Comparison of ENCODE assay signal across 17 cellular contexts in genomic region chr17:66135896-66136295, GRCh38.
"Had no signal": no experiment of that assay in that cellular context is flagged by ENCODE, and none has a peak within 500 bp of the region (broad histone marks: within the 10 kb centered on the region; RNA-seq: fewer than 3 reads in every experiment).

No MANE protein-coding gene starts in this region.

- H3K36me3 ChIP-seq: colonic mucosa, upper lobe of right lung, WERI-Rb-1 had no signal

- H3K4me1 Mint-ChIP-seq: nephron had no signal

- H3K4me3 Mint-ChIP-seq: activated CD4-positive, alpha-beta memory T cell treated with anti-CD3 and anti-CD28 coated beads for 36 hours; activated naive CD4-positive, alpha-beta T cell treated with anti-CD3 and anti-CD28 coated beads, Interleukin-2, amount 50 U/mL, for 24 hours; activated T-cell treated with anti-CD3 and anti-CD28 coated beads, Interleukin-2, amount 50 U/mL, for 24 hours; nephron; stimulated activated naive CD8-positive, alpha-beta T cell treated with anti-CD3 and anti-CD28 coated beads, Interleukin-15, Interleukin-2, amounts not matched to agents 100 ng/mL and 50 ng/mL, for 24 hours had no signal

- H3K9me3 ChIP-seq: body of pancreas, colonic mucosa, testis, upper lobe of right lung had no signal

- H3K27me3 ChIP-seq: body of pancreas, colonic mucosa, testis, upper lobe of right lung had no signal

- H3K27me3 Mint-ChIP-seq: activated CD4-positive, alpha-beta memory T cell treated with anti-CD3 and anti-CD28 coated beads for 36 hours; activated naive CD4-positive, alpha-beta T cell treated with anti-CD3 and anti-CD28 coated beads, Interleukin-2, amount 50 U/mL, for 24 hours; activated T-cell treated with anti-CD3 and anti-CD28 coated beads, Interleukin-2, amount 50 U/mL, for 24 hours; stimulated activated naive CD8-positive, alpha-beta T cell treated with anti-CD3 and anti-CD28 coated beads, Interleukin-15, Interleukin-2, amounts not matched to agents 100 ng/mL and 50 ng/mL, for 24 hours had no signal

- H3K4me1 ChIP-seq: body of pancreas, colonic mucosa, testis, upper lobe of right lung had no signal

- DNase-seq: activated CD4-positive, alpha-beta memory T cell treated with anti-CD3 and anti-CD28 coated beads for 36 hours; activated effector memory CD4-positive, alpha-beta T cell treated with anti-CD3 and anti-CD28 coated beads, Interleukin-2, amount 50 U/mL, for 16 hours; activated T-cell treated with anti-CD3 and anti-CD28 coated beads, Interleukin-2, amount 50 U/mL, for 24 hours; amniotic stem cell; body of pancreas; central memory CD4-positive, alpha-beta T cell; colonic mucosa; head of caudate nucleus; nucleus accumbens; posterior cingulate gyrus; right cardiac atrium; testis; upper lobe of right lung; WERI-Rb-1 had no signal

- H3K27ac ChIP-seq: body of pancreas, colonic mucosa, testis, upper lobe of right lung, WERI-Rb-1 had no signal

- ATAC-seq: body of pancreas, right cardiac atrium, upper lobe of right lung had no signal

- H3K4me3 ChIP-seq: body of pancreas, colonic mucosa, testis, upper lobe of right lung had no signal

- H3K27ac Mint-ChIP-seq: activated CD4-positive, alpha-beta memory T cell treated with anti-CD3 and anti-CD28 coated beads for 36 hours; activated naive CD4-positive, alpha-beta T cell treated with anti-CD3 and anti-CD28 coated beads, Interleukin-2, amount 50 U/mL, for 24 hours; activated T-cell treated with anti-CD3 and anti-CD28 coated beads, Interleukin-2, amount 50 U/mL, for 24 hours; nephron; stimulated activated naive CD8-positive, alpha-beta T cell treated with anti-CD3 and anti-CD28 coated beads, Interleukin-15, Interleukin-2, amounts not matched to agents 100 ng/mL and 50 ng/mL, for 24 hours had no signal
